8 cellular contexts compared by ENCODE assay signal in the genomic region with DNA sequence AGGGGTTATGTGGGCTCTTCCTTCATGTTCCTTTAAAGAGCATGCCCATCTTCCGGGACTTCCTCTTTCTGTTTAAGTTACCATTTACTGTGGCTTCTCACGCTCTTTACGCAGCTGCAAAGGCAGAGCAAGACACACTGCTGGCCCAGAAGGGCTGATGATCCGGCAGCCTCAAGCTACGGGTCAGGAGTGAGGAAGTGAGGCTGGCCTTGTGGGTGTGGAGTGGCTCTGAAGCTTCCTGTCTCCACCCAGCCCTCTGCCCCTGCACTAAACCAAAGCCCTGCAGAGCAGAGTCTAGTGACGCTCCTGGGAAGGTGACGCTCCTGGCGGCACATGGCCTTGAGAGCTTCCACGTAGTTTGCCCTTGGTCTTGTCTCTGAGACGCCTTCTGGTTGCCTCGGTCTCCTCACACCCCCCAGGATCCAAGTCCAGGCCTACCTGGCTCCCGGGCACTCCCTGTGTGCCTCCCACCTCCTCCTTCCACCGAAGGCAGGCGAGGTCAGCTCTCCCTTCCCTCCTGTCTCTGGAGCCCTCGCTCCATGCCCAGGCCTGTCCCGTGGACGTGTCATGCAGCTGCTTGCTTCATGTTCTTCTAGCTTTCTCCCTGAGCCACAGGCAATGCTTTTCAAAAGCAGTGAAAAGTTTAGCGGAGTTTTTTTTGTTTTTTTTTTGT. TPM values are rescaled to one million over a fixed set of nuclear protein-coding genes. Genes with fewer than 3 reads are reported as not detected.
DNase-seq lines count a peak whose midpoint lies in the region; ATAC-seq and TF ChIP-seq lines count a peak whose summit lies in the region.

No MANE protein-coding gene starts in this region.

- ATAC-seq in HG03095 (IDR thresholded peaks at IDR 0.05; ENCODE audit: unreplicated experiment) (peak; percentile 93), activated B cell treated with CpG ODN at 0.5 μM for 24 hours (ENCODE audit: low read depth) (peak; percentile 93)
- peak; percentile 96 for ATAC-seq in central memory CD8-positive, alpha-beta T cell (replicated peaks; ENCODE audit: extremely low read depth, poor library complexity, severe bottlenecking)

- H3K4me1 ChIP-seq in neural progenitor cell (peaks cover 40% of the 10 kb centered on the region), tibial artery (peaks cover 0 to 44% (median 2%) of the 10 kb centered on the region in 4 donors)

- CTCF ChIA-PET in activated B cell treated with CpG ODN at 0.5 μM for 24 hours (lab: Charles Lee): interaction anchor here (0.7 to 1.9 kb wide), 8 partner anchors 8 to 282 kb away, joined by 3 to 10 read pairs (median 3); a partner anchor contains a TSS

- H3K4me1 Mint-ChIP-seq in activated B cell treated with CpG ODN at 0.5 μM for 24 hours (peaks cover 83% of the 10 kb centered on the region), neural progenitor cell (peaks cover 55% of the 10 kb centered on the region)
- peaks cover 73% of the 10 kb centered on the region for H3K4me1 Mint-ChIP-seq in central memory CD8-positive, alpha-beta T cell

- peak; percentile 38 for TF ChIP-seq POLR2A in GM18951 (IDR thresholded peaks at IDR 0.05; ENCODE audit: extremely low read depth, insufficient read depth, insufficient read length)

- intact Hi-C loops in activated B cell treated with CpG ODN at 0.5 μM for 24 hours (cut with micrococcal nuclease) (loop anchor here (1.0 to 5.0 kb wide), 6 partner anchors 20 to 156 kb away; no protein-coding TSS in a partner anchor), tibial artery (cut with DNase I; ENCODE audit: low total_unique reads) (no loop called here)

- no peaks in the 10 kb centered on the region for H3K9me3 ChIP-seq in neural progenitor cell (ENCODE audit: low read depth)
- no peaks in the 10 kb centered on the region for H3K9me3 ChIP-seq in tibial artery

- POLR2A ChIA-PET in activated B cell treated with CpG ODN at 0.5 μM for 24 hours (lab: Charles Lee): interaction anchor here (0.6 to 4.8 kb wide), 19 partner anchors 8 to 311 kb away, joined by 3 to 64 read pairs (median 4); a partner anchor contains a TSS

- peak overlapping the region; percentile 66 for H3K4me3 Mint-ChIP-seq in activated B cell treated with CpG ODN at 0.5 μM for 24 hours
- H3K4me3 Mint-ChIP-seq in central memory CD8-positive, alpha-beta T cell: peak overlapping the region; percentile 64
- H3K4me3 Mint-ChIP-seq in neural progenitor cell: no peak overlapping the region

- peak overlapping the region; percentile 96 for H3K27ac Mint-ChIP-seq in activated B cell treated with CpG ODN at 0.5 μM for 24 hours
- peak overlapping the region; percentile 98 for H3K27ac Mint-ChIP-seq in central memory CD8-positive, alpha-beta T cell (ENCODE audit: low read depth)
- peak overlapping the region; percentile 99 for H3K27ac Mint-ChIP-seq in neural progenitor cell

- peaks cover 54% of the 10 kb centered on the region for H3F3A ChIP-seq in neural progenitor cell (ENCODE audit: low read depth)

- H3K4me2 ChIP-seq in neural progenitor cell: no peak overlapping the region

- no peaks in the 10 kb centered on the region for H3K9me3 Mint-ChIP-seq in activated B cell treated with CpG ODN at 0.5 μM for 24 hours
- H3K9me3 Mint-ChIP-seq in central memory CD8-positive, alpha-beta T cell: no peaks in the 10 kb centered on the region
- peaks cover 13% of the 10 kb centered on the region for H3K9me3 Mint-ChIP-seq in neural progenitor cell

- no peaks in the 10 kb centered on the region for H3K27me3 ChIP-seq in neural progenitor cell
- no peaks in the 10 kb centered on the region for H3K27me3 ChIP-seq in tibial artery

- H3K36me3 Mint-ChIP-seq in activated B cell treated with CpG ODN at 0.5 μM for 24 hours (ENCODE audit: low read depth): no peaks in the 10 kb centered on the region
- peaks cover 14% of the 10 kb centered on the region for H3K36me3 Mint-ChIP-seq in central memory CD8-positive, alpha-beta T cell (ENCODE audit: insufficient read depth)
- H3K36me3 Mint-ChIP-seq in neural progenitor cell: peaks cover 2% of the 10 kb centered on the region

- in situ Hi-C loops in GM18951 (cut with MboI; ENCODE audit: low sequenced_read_pairs, unreplicated experiment): no loop called here

- DNase-seq in activated B cell treated with CpG ODN at 0.5 μM for 24 hours (peak; percentile 68), neural progenitor cell (ENCODE audit: low spot score) (no peak), tibial artery (peak; percentile 72 to 80), glomerular visceral epithelial cell (ENCODE audit: extremely low spot score) (no peak), AG20443 (ENCODE audit: low spot score) (no peak)
- peak; percentile 62 to 87 for DNase-seq in central memory CD8-positive, alpha-beta T cell (ENCODE audit: low spot score in 2 of 2)

- H4K20me1 ChIP-seq in neural progenitor cell (ENCODE audit: low read depth): no peaks in the 10 kb centered on the region

- H3K9ac ChIP-seq in neural progenitor cell: no peak overlapping the region

- H3K27me3 Mint-ChIP-seq in activated B cell treated with CpG ODN at 0.5 μM for 24 hours (no peaks in the 10 kb centered on the region), neural progenitor cell (ENCODE audit: insufficient read depth, low read depth) (peaks cover 8% of the 10 kb centered on the region)
- no peaks in the 10 kb centered on the region for H3K27me3 Mint-ChIP-seq in central memory CD8-positive, alpha-beta T cell

- H3K79me2 ChIP-seq in neural progenitor cell (ENCODE audit: low read depth): no peaks in the 10 kb centered on the region

- H3K4me3 ChIP-seq in neural progenitor cell (no peak overlapping the region), tibial artery (no peak overlapping the region)

- H3K36me3 ChIP-seq in neural progenitor cell (no peaks in the 10 kb centered on the region), tibial artery (no peaks in the 10 kb centered on the region)

- H2AFZ ChIP-seq in neural progenitor cell (replicated peaks): no peak overlapping the region

- H3K27ac ChIP-seq in neural progenitor cell: peak overlapping the region; percentile 99
- no peak overlapping the region for H3K27ac ChIP-seq in tibial artery

- no peak for TF ChIP-seq CTCF in activated B cell treated with CpG ODN at 0.5 μM for 24 hours (IDR thresholded peaks at IDR 0.05)
- TF ChIP-seq CTCF in neural progenitor cell (IDR thresholded peaks at IDR 0.05): no peak
- TF ChIP-seq CTCF in tibial artery (IDR thresholded peaks at IDR 0.05): no peak

RNA-seq across cellular contexts. Expression of a gene that starts 50.3 kb away (rescaled TPM):
- total RNA-seq in activated B cell treated with CpG ODN at 0.5 μM for 24 hours: 20.9 TPM in 2 replicates
- total RNA-seq in neural progenitor cell (ENCODE audit: low replicate concordance): 87.6 and 96.6 TPM in 2 replicates

Comparison
In these comparisons a context has a peak if more than half of its experiments do, and no peak if none do; other contexts are left out.
1. DNase-seq: peak in activated B cell treated with CpG ODN at 0.5 μM for 24 hours (single experiment), central memory CD8-positive, alpha-beta T cell (2 of 2) and tibial artery (2 of 2); none in neural progenitor cell (single experiment), glomerular visceral epithelial cell (single experiment) and AG20443 (single experiment).
2. Peak in every context shown above with its lines, with median percentiles within 50 percentile points of each other: ATAC-seq and H3K27ac Mint-ChIP-seq.